In genomic region chr10:72248477-72249151, GRCh38 we compare ENCODE assay signal across 1 cellular context.
TF ChIP-seq lines count a peak whose summit lies in the region.

No MANE protein-coding gene starts in this region.

TF ChIP-seq in HepG2, 621 proteins besides CTCF, POLR2A, EP300 and RAD21 (continues in another document):
- TF ChIP-seq, protein P1, sequence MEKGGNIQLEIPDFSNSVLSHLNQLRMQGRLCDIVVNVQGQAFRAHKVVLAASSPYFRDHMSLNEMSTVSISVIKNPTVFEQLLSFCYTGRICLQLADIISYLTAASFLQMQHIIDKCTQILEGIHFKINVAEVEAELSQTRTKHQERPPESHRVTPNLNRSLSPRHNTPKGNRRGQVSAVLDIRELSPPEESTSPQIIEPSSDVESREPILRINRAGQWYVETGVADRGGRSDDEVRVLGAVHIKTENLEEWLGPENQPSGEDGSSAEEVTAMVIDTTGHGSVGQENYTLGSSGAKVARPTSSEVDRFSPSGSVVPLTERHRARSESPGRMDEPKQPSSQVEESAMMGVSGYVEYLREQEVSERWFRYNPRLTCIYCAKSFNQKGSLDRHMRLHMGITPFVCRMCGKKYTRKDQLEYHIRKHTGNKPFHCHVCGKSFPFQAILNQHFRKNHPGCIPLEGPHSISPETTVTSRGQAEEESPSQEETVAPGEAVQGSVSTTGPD (CRISPR knock-in tag; IDR thresholded peaks at IDR 0.05), result no peak
- 0 out of 2 replicates have a peak, but pooled peaks have one; percentile 43 for TF ChIP-seq TSC22D2 (CRISPR knock-in tag; IDR thresholded peaks at IDR 0.05; ENCODE audit: borderline replicate concordance)
- TF ChIP-seq KDM3A (CRISPR knock-in tag; IDR thresholded peaks at IDR 0.05; ENCODE audit: low read depth), result no peak
- no peak for TF ChIP-seq GTF3A (CRISPR knock-in tag; conservative IDR thresholded peaks at IDR 0.05)
- TF ChIP-seq, protein P2, sequence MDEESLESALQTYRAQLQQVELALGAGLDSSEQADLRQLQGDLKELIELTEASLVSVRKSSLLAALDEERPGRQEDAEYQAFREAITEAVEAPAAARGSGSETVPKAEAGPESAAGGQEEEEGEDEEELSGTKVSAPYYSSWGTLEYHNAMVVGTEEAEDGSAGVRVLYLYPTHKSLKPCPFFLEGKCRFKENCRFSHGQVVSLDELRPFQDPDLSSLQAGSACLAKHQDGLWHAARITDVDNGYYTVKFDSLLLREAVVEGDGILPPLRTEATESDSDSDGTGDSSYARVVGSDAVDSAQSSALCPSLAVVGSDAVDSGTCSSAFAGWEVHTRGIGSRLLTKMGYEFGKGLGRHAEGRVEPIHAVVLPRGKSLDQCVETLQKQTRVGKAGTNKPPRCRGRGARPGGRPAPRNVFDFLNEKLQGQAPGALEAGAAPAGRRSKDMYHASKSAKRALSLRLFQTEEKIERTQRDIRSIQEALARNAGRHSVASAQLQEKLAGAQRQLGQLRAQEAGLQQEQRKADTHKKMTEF (CRISPR knock-in tag; IDR thresholded peaks at IDR 0.05), result peak; percentile 38; the same call in 1 of the 2 replicates
- no peak for TF ChIP-seq SIX1 (CRISPR knock-in tag; IDR thresholded peaks at IDR 0.05; ENCODE audit: borderline replicate concordance)
- peak; percentile 52 for TF ChIP-seq MEIS1 (CRISPR knock-in tag; IDR thresholded peaks at IDR 0.05; ENCODE audit: borderline replicate concordance)
- no peak; the same call in 1 of the 2 replicates for TF ChIP-seq ZNF616 (CRISPR knock-in tag; IDR thresholded peaks at IDR 0.05; ENCODE audit: low read depth)
- no peak for TF ChIP-seq DPF2 (CRISPR knock-in tag; IDR thresholded peaks at IDR 0.05; ENCODE audit: borderline replicate concordance, low read depth)
- peak; percentile 57; the same call in 1 of the 2 replicates for TF ChIP-seq RFXAP (CRISPR knock-in tag; IDR thresholded peaks at IDR 0.05; ENCODE audit: borderline replicate concordance)
- TF ChIP-seq JUND (CRISPR knock-in tag; IDR thresholded peaks at IDR 0.05), result no peak
- TF ChIP-seq RBAK (CRISPR knock-in tag; IDR thresholded peaks at IDR 0.05), result no peak
- TF ChIP-seq, protein P3, sequence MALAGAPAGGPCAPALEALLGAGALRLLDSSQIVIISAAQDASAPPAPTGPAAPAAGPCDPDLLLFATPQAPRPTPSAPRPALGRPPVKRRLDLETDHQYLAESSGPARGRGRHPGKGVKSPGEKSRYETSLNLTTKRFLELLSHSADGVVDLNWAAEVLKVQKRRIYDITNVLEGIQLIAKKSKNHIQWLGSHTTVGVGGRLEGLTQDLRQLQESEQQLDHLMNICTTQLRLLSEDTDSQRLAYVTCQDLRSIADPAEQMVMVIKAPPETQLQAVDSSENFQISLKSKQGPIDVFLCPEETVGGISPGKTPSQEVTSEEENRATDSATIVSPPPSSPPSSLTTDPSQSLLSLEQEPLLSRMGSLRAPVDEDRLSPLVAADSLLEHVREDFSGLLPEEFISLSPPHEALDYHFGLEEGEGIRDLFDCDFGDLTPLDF (CRISPR knock-in tag; IDR thresholded peaks at IDR 0.05), result no peak
- TF ChIP-seq ZNF788 (CRISPR knock-in tag; IDR thresholded peaks at IDR 0.05; ENCODE audit: borderline replicate concordance), result peak; percentile 74; the same call in 1 of the 2 replicates
- no peak for TF ChIP-seq HNF1A (IDR thresholded peaks at IDR 0.05; ENCODE audit: low read depth)
- peak; percentile 31; the same call in 1 of the 2 replicates for TF ChIP-seq HNF1A (CRISPR knock-in tag; IDR thresholded peaks at IDR 0.05; ENCODE audit: borderline replicate concordance)
- peak; percentile 62; the same call in 1 of the 2 replicates for TF ChIP-seq ISL2 (CRISPR knock-in tag; IDR thresholded peaks at IDR 0.05)
- peak; percentile 87; the same call in 1 of the 2 replicates for TF ChIP-seq ZFX (CRISPR knock-in tag; IDR thresholded peaks at IDR 0.05; ENCODE audit: low read depth)
- TF ChIP-seq ZNF124 (CRISPR knock-in tag; IDR thresholded peaks at IDR 0.05), result no peak
- TF ChIP-seq ZMYM4 (CRISPR knock-in tag; IDR thresholded peaks at IDR 0.05), result peak; percentile 54; the same call in 1 of the 2 replicates
- peak; percentile 63 for TF ChIP-seq RBFOX2 (IDR thresholded peaks at IDR 0.05; ENCODE audit: low read depth, low read length)
- TF ChIP-seq KLF12 (CRISPR knock-in tag; IDR thresholded peaks at IDR 0.05; ENCODE audit: borderline replicate concordance), result 0 out of 2 replicates have a peak, but pooled peaks have one; percentile 9
- no peak for TF ChIP-seq REL (CRISPR knock-in tag; conservative IDR thresholded peaks at IDR 0.05)
- TF ChIP-seq GTF2F1 (IDR thresholded peaks at IDR 0.05; ENCODE audit: low read length), result no peak
- no peak for TF ChIP-seq ZNF24 (IDR thresholded peaks at IDR 0.05)
- no peak for TF ChIP-seq CREB3 (CRISPR knock-in tag; IDR thresholded peaks at IDR 0.05)
- TF ChIP-seq RBM22 (optimal IDR thresholded peaks at IDR 0.05; ENCODE audit: low read length), result no peak
- no peak for TF ChIP-seq ZNF589 (CRISPR knock-in tag; conservative IDR thresholded peaks at IDR 0.05)
- no peak for TF ChIP-seq NR2F1 (CRISPR knock-in tag; IDR thresholded peaks at IDR 0.05)
- TF ChIP-seq ZNF724P (CRISPR knock-in tag; IDR thresholded peaks at IDR 0.05; ENCODE audit: borderline replicate concordance), result no peak
- TF ChIP-seq IKZF1 (IDR thresholded peaks at IDR 0.05), result no peak
- TF ChIP-seq MAFK (conservative IDR thresholded peaks at IDR 0.05 in 1 of 2, IDR thresholded peaks at IDR 0.05 in 1 of 2; ENCODE audit: low read length in 2 of 2), result no peak
- TF ChIP-seq MTA1 (CRISPR knock-in tag; IDR thresholded peaks at IDR 0.05; ENCODE audit: borderline replicate concordance), result 0 out of 2 replicates have a peak, but pooled peaks have one; percentile 25
- peak; percentile 66 for TF ChIP-seq ETV5 (CRISPR knock-in tag; IDR thresholded peaks at IDR 0.05; ENCODE audit: borderline replicate concordance)
- TF ChIP-seq, protein P4, sequence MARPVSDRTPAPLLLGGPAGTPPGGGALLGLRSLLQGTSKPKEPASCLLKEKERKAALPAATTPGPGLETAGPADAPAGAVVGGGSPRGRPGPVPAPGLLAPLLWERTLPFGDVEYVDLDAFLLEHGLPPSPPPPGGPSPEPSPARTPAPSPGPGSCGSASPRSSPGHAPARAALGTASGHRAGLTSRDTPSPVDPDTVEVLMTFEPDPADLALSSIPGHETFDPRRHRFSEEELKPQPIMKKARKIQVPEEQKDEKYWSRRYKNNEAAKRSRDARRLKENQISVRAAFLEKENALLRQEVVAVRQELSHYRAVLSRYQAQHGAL (CRISPR knock-in tag; IDR thresholded peaks at IDR 0.05; ENCODE audit: not compliant biosample characterization), result no peak
- no peak for TF ChIP-seq SIN3B (IDR thresholded peaks at IDR 0.05; ENCODE audit: low read length)
- no peak for TF ChIP-seq ZNF44 (CRISPR knock-in tag; IDR thresholded peaks at IDR 0.05)
- 0 out of 2 replicates have a peak, but pooled peaks have one; percentile 44 for TF ChIP-seq ZNF639 (CRISPR knock-in tag; conservative IDR thresholded peaks at IDR 0.05)
- TF ChIP-seq, protein P5, sequence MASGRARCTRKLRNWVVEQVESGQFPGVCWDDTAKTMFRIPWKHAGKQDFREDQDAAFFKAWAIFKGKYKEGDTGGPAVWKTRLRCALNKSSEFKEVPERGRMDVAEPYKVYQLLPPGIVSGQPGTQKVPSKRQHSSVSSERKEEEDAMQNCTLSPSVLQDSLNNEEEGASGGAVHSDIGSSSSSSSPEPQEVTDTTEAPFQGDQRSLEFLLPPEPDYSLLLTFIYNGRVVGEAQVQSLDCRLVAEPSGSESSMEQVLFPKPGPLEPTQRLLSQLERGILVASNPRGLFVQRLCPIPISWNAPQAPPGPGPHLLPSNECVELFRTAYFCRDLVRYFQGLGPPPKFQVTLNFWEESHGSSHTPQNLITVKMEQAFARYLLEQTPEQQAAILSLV (CRISPR knock-in tag; IDR thresholded peaks at IDR 0.05; ENCODE audit: borderline replicate concordance), result no peak
- TF ChIP-seq, protein P6, sequence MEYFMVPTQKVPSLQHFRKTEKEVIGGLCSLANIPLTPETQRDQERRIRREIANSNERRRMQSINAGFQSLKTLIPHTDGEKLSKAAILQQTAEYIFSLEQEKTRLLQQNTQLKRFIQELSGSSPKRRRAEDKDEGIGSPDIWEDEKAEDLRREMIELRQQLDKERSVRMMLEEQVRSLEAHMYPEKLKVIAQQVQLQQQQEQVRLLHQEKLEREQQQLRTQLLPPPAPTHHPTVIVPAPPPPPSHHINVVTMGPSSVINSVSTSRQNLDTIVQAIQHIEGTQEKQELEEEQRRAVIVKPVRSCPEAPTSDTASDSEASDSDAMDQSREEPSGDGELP (IDR thresholded peaks at IDR 0.05; ENCODE audit: borderline replicate concordance, low read depth), result peak; percentile 93; the same call in 1 of the 2 replicates
- TF ChIP-seq NFKB2 (CRISPR knock-in tag; IDR thresholded peaks at IDR 0.05; ENCODE audit: borderline replicate concordance), result no peak
- TF ChIP-seq ZNF713 (CRISPR knock-in tag; IDR thresholded peaks at IDR 0.05), result no peak
- TF ChIP-seq PCBP2 (optimal IDR thresholded peaks at IDR 0.05; ENCODE audit: low read depth, low read length, poor library complexity, severe bottlenecking), result no peak
- TF ChIP-seq PHF8 (CRISPR knock-in tag; IDR thresholded peaks at IDR 0.05), result peak; percentile 62
- peak; percentile 70; the same call in 1 of the 2 replicates for TF ChIP-seq TBX2 (CRISPR knock-in tag; IDR thresholded peaks at IDR 0.05; ENCODE audit: borderline replicate concordance)
- TF ChIP-seq, protein P7, sequence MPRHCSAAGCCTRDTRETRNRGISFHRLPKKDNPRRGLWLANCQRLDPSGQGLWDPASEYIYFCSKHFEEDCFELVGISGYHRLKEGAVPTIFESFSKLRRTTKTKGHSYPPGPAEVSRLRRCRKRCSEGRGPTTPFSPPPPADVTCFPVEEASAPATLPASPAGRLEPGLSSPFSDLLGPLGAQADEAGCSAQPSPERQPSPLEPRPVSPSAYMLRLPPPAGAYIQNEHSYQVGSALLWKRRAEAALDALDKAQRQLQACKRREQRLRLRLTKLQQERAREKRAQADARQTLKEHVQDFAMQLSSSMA (CRISPR knock-in tag; IDR thresholded peaks at IDR 0.05), result no peak
- no peak for TF ChIP-seq PHB2 (IDR thresholded peaks at IDR 0.05; ENCODE audit: partially characterized antibody)
- TF ChIP-seq POLR2G (IDR thresholded peaks at IDR 0.05; ENCODE audit: low read depth, low read length), result peak; percentile 87
- TF ChIP-seq CAMTA2 (CRISPR knock-in tag; IDR thresholded peaks at IDR 0.05; ENCODE audit: borderline replicate concordance), result no peak
